In the genomic region with DNA sequence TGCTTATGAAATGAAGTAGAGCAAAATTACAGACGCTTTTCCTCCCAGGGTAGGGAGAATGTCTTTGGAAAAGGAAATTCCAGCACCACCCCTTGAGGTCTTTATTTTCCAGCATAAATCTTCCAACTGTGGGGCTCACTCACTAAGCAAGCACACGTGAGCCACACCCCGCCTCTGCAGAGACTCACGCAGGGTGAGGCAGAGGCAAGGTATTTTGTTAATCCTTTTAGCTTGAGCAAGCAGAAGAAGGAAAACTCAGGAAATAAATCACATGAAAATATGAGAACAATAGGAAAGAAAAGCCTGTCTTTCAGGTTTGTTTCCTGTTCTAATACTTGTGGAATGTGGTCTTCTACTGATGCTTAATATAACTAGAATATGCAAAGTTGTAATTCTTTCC, we compare ENCODE assay signal across 11 cellular contexts. TPM values are rescaled to one million over a fixed set of nuclear protein-coding genes. Genes with fewer than 3 reads are reported as not detected.
DNase-seq lines count a peak whose midpoint lies in the region; ATAC-seq and TF ChIP-seq lines count a peak whose summit lies in the region.
"Had no signal": no experiment of that assay in that cellular context is flagged by ENCODE, and none has a peak within 500 bp of the region (broad histone marks: within the 10 kb centered on the region; RNA-seq: fewer than 3 reads in every experiment).

No MANE protein-coding gene starts in this region.

- H3K4me1 Mint-ChIP-seq in HFFc6 (ENCODE audit: low read depth) = peaks cover 49% of the 10 kb centered on the region

- peak; percentile 58 for ATAC-seq in left lung
- no peak for ATAC-seq in HG03354 (IDR thresholded peaks at IDR 0.05; ENCODE audit: poor library complexity, severe bottlenecking, unreplicated experiment)
- no peak for ATAC-seq in GM21360 (IDR thresholded peaks at IDR 0.05; ENCODE audit: unreplicated experiment)

- H3K27ac ChIP-seq in left lung = peak overlapping the region; percentile 53 to 56
- H3K27ac ChIP-seq: KMS-11 had no signal

- no peak for TF ChIP-seq CTCF in HFFc6 (IDR thresholded peaks at IDR 0.05)
- TF ChIP-seq CTCF in left lung (IDR thresholded peaks at IDR 0.05) = no peak

- intact Hi-C loops in left lung (cut with DNase I) = no loop called here

- H3K4me3 Mint-ChIP-seq in HFFc6 = peak overlapping the region; percentile 75

- no peaks in the 10 kb centered on the region for H3K27me3 ChIP-seq in left lung

- no peak overlapping the region for H3K4me3 ChIP-seq in left lung
- H3K4me3 ChIP-seq: skin epidermis had no signal

- H3K36me3 ChIP-seq in left lung = no peaks in the 10 kb centered on the region

- peak; percentile 84 for DNase-seq in A172 (ENCODE audit: low spot score)
- peak; percentile 75 for DNase-seq in HFFc6
- peak; percentile 89 for DNase-seq in astrocyte of the hippocampus (ENCODE audit: low read depth, low spot score)
- no peak for DNase-seq in left lung
- DNase-seq in effector CD4-positive, alpha-beta T cell = no peak
- no peak for DNase-seq in DMS 273 treated with DMSO at 0.1 percent for 48 hours (lab: John Stamatoyannopoulos, UW)
- DNase-seq: CD4-positive, CD25-positive, alpha-beta regulatory T cell had no signal

- peaks cover 5% of the 10 kb centered on the region for H3K9me3 Mint-ChIP-seq in HFFc6

- peak overlapping the region; percentile 75 for H3K27ac Mint-ChIP-seq in HFFc6

- peaks cover 16% of the 10 kb centered on the region for H3K36me3 Mint-ChIP-seq in HFFc6 (ENCODE audit: low read depth)

- H3K9me3 ChIP-seq in left lung = no peaks in the 10 kb centered on the region

- H3K27me3 Mint-ChIP-seq in HFFc6 (ENCODE audit: insufficient read depth) = no peaks in the 10 kb centered on the region

- H3K4me1 ChIP-seq in left lung = peaks cover 7 to 30% of the 10 kb centered on the region in 2 donors

RNA-seq across cellular contexts. Expression of gene PHACTR2, which starts 4.1 kb away (rescaled TPM):
- total RNA-seq in A172 (2014; rRNA removed; shearing (Covaris generic)) = 15.5 and 21.3 TPM in 2 replicates
- 10 to 100 TPM; 66.7 to 92.7 (median 84.1) TPM for total RNA-seq in HFFc6 (2021; fragmentation: NEBNext Ultra II Directional; extraction: Animal tissue kit (Norgen Biotek cat#: 25700))
- 10 to 100 TPM; 67.0 to 71.1 TPM for total RNA-seq in left lung

Comparison
In these comparisons a context has a peak if more than half of its experiments do, and no peak if none do; other contexts are left out.
1. DNase-seq: peak in A172 (single experiment), HFFc6 (single experiment) and astrocyte of the hippocampus (single experiment); none in left lung (0 of 2), effector CD4-positive, alpha-beta T cell (single experiment) and DMS 273 treated with DMSO at 0.1 percent for 48 hours (single experiment).